18 cellular contexts compared by ENCODE assay signal in the genomic region with DNA sequence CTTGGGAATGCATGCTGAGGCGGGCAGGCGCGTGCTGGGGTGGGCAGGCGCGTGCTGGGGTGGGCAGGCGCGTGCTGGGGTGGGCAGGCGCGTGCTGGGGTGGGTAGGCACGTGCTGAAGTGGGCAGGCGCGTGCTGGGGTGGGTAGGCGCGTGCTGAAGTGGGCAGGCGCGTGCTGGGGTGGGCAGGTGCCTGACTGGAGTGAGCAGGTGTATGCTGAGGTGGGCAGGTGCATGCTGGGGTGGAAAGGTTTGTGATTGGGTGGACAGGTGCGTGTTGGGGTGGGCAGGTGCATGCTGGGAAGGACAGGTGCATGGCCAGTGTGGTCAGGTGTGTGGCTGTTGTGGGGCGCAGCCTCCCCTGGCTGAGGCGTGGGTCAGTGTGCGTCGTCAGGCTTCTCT.
A peak's percentile ranks its signal among the peaks of the same experiment; 100 is the strongest.
DNase-seq lines count a peak whose midpoint lies in the region; ATAC-seq, FAIRE-seq and TF ChIP-seq lines count a peak whose summit lies in the region.
"Had no signal": no experiment of that assay in that cellular context is flagged by ENCODE, and none has a peak within 500 bp of the region (broad histone marks: within the 10 kb centered on the region; RNA-seq: fewer than 3 reads in every experiment).

No MANE protein-coding gene starts in this region.

- peak; percentile 34 for DNase-seq in natural killer cell treated with Interleukin-12 subunit alpha and Interleukin-12 subunit beta and Interleukin-15 and Interleukin-18, amount 100 ng/mL, for 72 hours (ENCODE audit: low spot score)
- no peak for DNase-seq in natural killer cell
- no peak for DNase-seq in HepG2 (ENCODE audit: low spot score)
- DNase-seq in neuronal stem cell (ENCODE audit: low spot score): no peak
- DNase-seq in left ventricle myocardium superior: no peak
- DNase-seq in spleen: no peak
- DNase-seq: Calu3; CD4-positive, alpha-beta memory T cell; COR-L47; DMS53; DMS79 treated with DMSO at 0.1 percent for 48 hours; GF-D8; GOT3; HFFc6 had no signal

- POLR2A ChIA-PET in HepG2 (lab: Yijun Ruan, JAX): no interaction called here

- no peak overlapping the region for H2AK5ac ChIP-seq in neuronal stem cell (ENCODE audit: low read depth, low read length)

- H3K36me3 Mint-ChIP-seq in natural killer cell treated with Interleukin-12 subunit alpha and Interleukin-12 subunit beta and Interleukin-15 and Interleukin-18, amount 100 ng/mL, for 72 hours: no peaks in the 10 kb centered on the region
- no peaks in the 10 kb centered on the region for H3K36me3 Mint-ChIP-seq in natural killer cell
- H3K36me3 Mint-ChIP-seq: CD4-positive, alpha-beta memory T cell had no signal

- no peak overlapping the region for H2BK5ac ChIP-seq in neuronal stem cell (ENCODE audit: low read length)

- no peaks in the 10 kb centered on the region for H3K4me1 Mint-ChIP-seq in natural killer cell treated with Interleukin-12 subunit alpha and Interleukin-12 subunit beta and Interleukin-15 and Interleukin-18, amount 100 ng/mL, for 72 hours (ENCODE audit: low read depth in 2 of 2)
- H3K4me1 Mint-ChIP-seq in natural killer cell: no peaks in the 10 kb centered on the region
- H3K4me1 Mint-ChIP-seq: CD4-positive, alpha-beta memory T cell had no signal

- no peak overlapping the region for H3K27ac ChIP-seq in HepG2 (ENCODE audit: extremely low read length, insufficient read depth, low read length)
- no peak overlapping the region for H3K27ac ChIP-seq in neuronal stem cell (replicated peaks; ENCODE audit: low read length)
- H3K27ac ChIP-seq in spleen: no peak overlapping the region

- H3K9me3 ChIP-seq in HepG2 (ENCODE audit: low read length) (no peaks in the 10 kb centered on the region), neuronal stem cell (replicated peaks in 1 of 2; ENCODE audit: control insufficient read depth in 2 of 2, insufficient read depth in 1 of 2, low read depth in 1 of 2, low read length in 2 of 2) (peaks cover 0 to 2% of the 10 kb centered on the region in 2 donors), spleen (peaks cover 0 to 16% (median 0%) of the 10 kb centered on the region in 8 donors)
- H3K9me3 ChIP-seq: HAP-1 had no signal

- no peak overlapping the region for H3K4me2 ChIP-seq in HepG2 (ENCODE audit: low read depth, low read length)
- H3K4me2 ChIP-seq in neuronal stem cell (ENCODE audit: insufficient read depth, low read length, poor library complexity, severe bottlenecking): no peak overlapping the region

- intact Hi-C loops in natural killer cell (cut with micrococcal nuclease) (no loop called here), HepG2 (cut with micrococcal nuclease; ENCODE audit: unreplicated experiment) (no loop called here), left ventricle myocardium superior (cut with micrococcal nuclease) (no loop called here), spleen (cut with DNase I; ENCODE audit: low total_unique reads) (no loop called here)

- H2AFZ ChIP-seq in HepG2 (ENCODE audit: low read length) (no peak overlapping the region), neuronal stem cell (ENCODE audit: low read length) (no peak overlapping the region)

- H3K14ac ChIP-seq in neuronal stem cell (ENCODE audit: low read length): no peak overlapping the region

- peaks cover 9 to 68% of the 10 kb centered on the region in 2 experiments for H3K27me3 ChIP-seq in HepG2 (ENCODE audit: control insufficient read depth in 1 of 2, insufficient read depth in 2 of 2, low read length in 2 of 2)
- H3K27me3 ChIP-seq in neuronal stem cell (ENCODE audit: control insufficient read depth in 3 of 3, insufficient read depth in 3 of 3, low read depth in 1 of 3, low read length in 3 of 3): no peaks in the 10 kb centered on the region
- H3K27me3 ChIP-seq in spleen (replicated peaks in 1 of 7): no peaks in the 10 kb centered on the region

- TF ChIP-seq POLR2A in HepG2 (IDR thresholded peaks at IDR 0.05; ENCODE audit: insufficient read depth in 1 of 2, low read depth in 2 of 2, low read length in 2 of 2): no peak
- TF ChIP-seq POLR2A in spleen (IDR thresholded peaks at IDR 0.05): no peak

- no peak for TF ChIP-seq EP300 in HepG2 (IDR thresholded peaks at IDR 0.05; ENCODE audit: low read depth in 2 of 2, low read length in 2 of 2)
- no peak for TF ChIP-seq EP300 in HepG2 (CRISPR knock-in tag; IDR thresholded peaks at IDR 0.05; ENCODE audit: borderline replicate concordance)

- TF ChIP-seq RAD21 in HepG2 (CRISPR knock-in tag; IDR thresholded peaks at IDR 0.05): no peak

- peak overlapping the region; percentile 50 for H3K18ac ChIP-seq in neuronal stem cell (ENCODE audit: low read length)

- TF ChIP-seq CTCF in natural killer cell (IDR thresholded peaks at IDR 0.05): no peak
- no peak for TF ChIP-seq CTCF in HepG2 (CRISPR knock-in tag; IDR thresholded peaks at IDR 0.05)
- TF ChIP-seq CTCF in spleen (IDR thresholded peaks at IDR 0.05 in 8 of 11, conservative IDR thresholded peaks at IDR 0.05 in 3 of 11): no peak

- no peak overlapping the region for H2BK120ac ChIP-seq in neuronal stem cell (ENCODE audit: low read depth, low read length)

- H3K4me1 ChIP-seq in HepG2 (ENCODE audit: insufficient read depth, low read length) (no peaks in the 10 kb centered on the region), neuronal stem cell (ENCODE audit: control insufficient read depth in 2 of 2, insufficient read depth in 1 of 2, low read depth in 1 of 2, low read length in 2 of 2) (peaks cover 9 to 10% of the 10 kb centered on the region in 2 donors), spleen (peaks cover 0 to 8% (median 3%) of the 10 kb centered on the region in 6 donors)
- H3K4me1 ChIP-seq: HAP-1 had no signal

- ATAC-seq in natural killer cell treated with Interleukin-12 subunit alpha and Interleukin-12 subunit beta and Interleukin-15 and Interleukin-18, amount 100 ng/mL, for 72 hours: no peak
- ATAC-seq in natural killer cell: no peak
- ATAC-seq in HepG2: no peak
- ATAC-seq in left ventricle myocardium superior: no peak

- no peaks in the 10 kb centered on the region for H3K9me3 Mint-ChIP-seq in natural killer cell treated with Interleukin-12 subunit alpha and Interleukin-12 subunit beta and Interleukin-15 and Interleukin-18, amount 100 ng/mL, for 72 hours
- peaks cover 0 to 3% of the 10 kb centered on the region in 2 donors for H3K9me3 Mint-ChIP-seq in natural killer cell

- H2BK15ac ChIP-seq in neuronal stem cell (ENCODE audit: low read length): no peak overlapping the region

- FAIRE-seq in HepG2 (lab: Jason Lieb, UNC): no peak
- FAIRE-seq: GM12891, GM18507, H54 had no signal

- no peaks in the 10 kb centered on the region for H3K79me2 ChIP-seq in HepG2 (ENCODE audit: insufficient read depth, low read length)

- no TSS peak for BruUV-seq in HepG2 (replicated peaks; lab: Mats Ljungman, UMichigan)

- H4K8ac ChIP-seq in neuronal stem cell (ENCODE audit: low read depth, low read length): peak overlapping the region; percentile 26

- no peaks in the 10 kb centered on the region; the same call in 1 of the 2 replicates for H4K20me1 ChIP-seq in HepG2 (ENCODE audit: insufficient read depth, low read length)

- H2BK12ac ChIP-seq in neuronal stem cell (ENCODE audit: low read length): no peak overlapping the region

- CTCF ChIA-PET in HepG2 (lab: Yijun Ruan, JAX; ENCODE audit: low intra/inter-chr PET ratio, low total read pairs): no interaction called here

- H3K4ac ChIP-seq in neuronal stem cell (ENCODE audit: low read length): no peak overlapping the region

- H4K91ac ChIP-seq in neuronal stem cell (ENCODE audit: low read depth, low read length, poor library complexity): no peak overlapping the region

- in situ Hi-C loops in HepG2 (cut with HindIII; ENCODE audit: extremely low pct_ligation_motif_present, low pct_unique_long_range_greater_than_20kb): no loop called here

- 6% methylated on average over 21 of the region's 21 CpGs for WGBS in HepG2 (ENCODE audit: low lambda C conversion rate)
- WGBS in neuronal stem cell (ENCODE audit: extremely low coverage in 2 of 2, insufficient read length in 2 of 2, insufficient replicate concordance in 1 of 2), 2 donors: no CpG with 5 or more reads among the region's 21 CpGs
- 80 to 87% (median 85%) methylated on average over 21 of the region's 21 CpGs for WGBS in spleen, 5 donors

- H3K9ac ChIP-seq in HepG2 (ENCODE audit: insufficient read depth, low read depth, low read length) (no peak overlapping the region), neuronal stem cell (ENCODE audit: low read depth, low read length, poor library complexity) (no peak overlapping the region)

- H3K27ac Mint-ChIP-seq in natural killer cell treated with Interleukin-12 subunit alpha and Interleukin-12 subunit beta and Interleukin-15 and Interleukin-18, amount 100 ng/mL, for 72 hours: no peak overlapping the region
- H3K27ac Mint-ChIP-seq in natural killer cell: no peak overlapping the region
- H3K27ac Mint-ChIP-seq: HFFc6 had no signal

- no peaks in the 10 kb centered on the region for H3K27me3 Mint-ChIP-seq in natural killer cell treated with Interleukin-12 subunit alpha and Interleukin-12 subunit beta and Interleukin-15 and Interleukin-18, amount 100 ng/mL, for 72 hours
- peaks cover 0 to 3% of the 10 kb centered on the region in 2 donors for H3K27me3 Mint-ChIP-seq in natural killer cell (ENCODE audit: low read depth in 2 of 2)

- no peaks in the 10 kb centered on the region for H3K36me3 ChIP-seq in HepG2 (replicated peaks in 1 of 2; ENCODE audit: control insufficient read depth in 1 of 2, insufficient read depth in 2 of 2, low read length in 2 of 2)
- no peaks in the 10 kb centered on the region for H3K36me3 ChIP-seq in neuronal stem cell (replicated peaks in 1 of 2; ENCODE audit: control insufficient read depth in 2 of 2, insufficient read depth in 2 of 2, low read length in 2 of 2)
- H3K36me3 ChIP-seq in spleen: no peaks in the 10 kb centered on the region
- H3K36me3 ChIP-seq: HAP-1 had no signal

- no peak overlapping the region for H3K4me3 Mint-ChIP-seq in natural killer cell treated with Interleukin-12 subunit alpha and Interleukin-12 subunit beta and Interleukin-15 and Interleukin-18, amount 100 ng/mL, for 72 hours
- no peak overlapping the region for H3K4me3 Mint-ChIP-seq in natural killer cell
- H3K4me3 Mint-ChIP-seq: CD4-positive, alpha-beta memory T cell; HFFc6 had no signal

- no peaks in the 10 kb centered on the region for H3K79me1 ChIP-seq in neuronal stem cell (ENCODE audit: low read depth, low read length)

- no peak overlapping the region for H3K23ac ChIP-seq in neuronal stem cell (ENCODE audit: low read depth, low read length, poor library complexity)

- H3K4me3 ChIP-seq in HepG2 (replicated peaks in 1 of 3; ENCODE audit: insufficient read depth in 1 of 3, low read depth in 2 of 3, low read length in 3 of 3) (no peak overlapping the region), neuronal stem cell (ENCODE audit: low read length in 2 of 2) (no peak overlapping the region), spleen (no peak overlapping the region)
- H3K4me3 ChIP-seq: HAP-1 had no signal
